ENCODE assay signal across 8 cellular contexts in the genomic region with DNA sequence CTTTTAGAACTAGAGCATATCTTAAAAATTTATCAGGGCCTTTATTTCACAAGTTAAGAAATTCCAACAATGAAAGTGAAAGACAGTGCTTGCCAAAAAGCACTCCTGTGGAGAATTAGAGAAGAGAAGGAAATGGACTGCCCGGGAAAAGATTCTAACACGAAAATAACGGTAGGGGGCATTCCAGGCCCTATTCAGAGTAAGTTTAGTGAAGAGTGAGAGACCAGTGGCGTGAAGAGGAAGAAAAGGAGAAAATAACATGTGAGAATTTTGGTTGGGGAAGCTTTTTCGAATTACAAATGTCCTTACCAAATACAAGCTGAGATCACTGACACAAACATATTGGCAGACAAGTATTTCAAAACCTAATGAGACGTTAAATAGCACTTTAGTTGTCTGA. TPM values are rescaled to one million over a fixed set of nuclear protein-coding genes. Genes with fewer than 3 reads are reported as not detected.
DNase-seq lines count a peak whose midpoint lies in the region; ATAC-seq and TF ChIP-seq lines count a peak whose summit lies in the region.

No MANE protein-coding gene starts in this region.

- H3K4me1 ChIP-seq in OCI-LY1 (ENCODE audit: insufficient read depth, low read length, severe bottlenecking) = no peaks in the 10 kb centered on the region

- no peak overlapping the region for H3K4me3 ChIP-seq in OCI-LY1 (ENCODE audit: low read depth, low read length, poor library complexity, severe bottlenecking)

- H3K9me3 ChIP-seq in OCI-LY1 (ENCODE audit: low read length) = no peaks in the 10 kb centered on the region

- H3K9ac ChIP-seq in OCI-LY1 (ENCODE audit: low read length) = no peak overlapping the region

- H4K20me1 ChIP-seq in OCI-LY1 (ENCODE audit: insufficient read depth, low read length) = no peaks in the 10 kb centered on the region

- no peaks in the 10 kb centered on the region for H3K79me2 ChIP-seq in OCI-LY1 (ENCODE audit: insufficient read depth, low read length)

- no peak overlapping the region for H3K4me2 ChIP-seq in OCI-LY1 (ENCODE audit: low read length)

- peak; percentile 40 for DNase-seq in ELF-1 (ENCODE audit: low read depth, low spot score)
- peak; percentile 38 for DNase-seq in fibroblast of gingiva (ENCODE audit: low read depth)
- DNase-seq in omental fat pad (ENCODE audit: low spot score) = no peak
- no peak for DNase-seq in DMS53 treated with DMSO at 0.1 percent for 48 hours (lab: John Stamatoyannopoulos, UW; ENCODE audit: unreplicated experiment)
- DNase-seq in NOMO-1 (lab: John Stamatoyannopoulos, UW; ENCODE audit: unreplicated experiment in 2 of 2) = no peak

- ATAC-seq in omental fat pad (ENCODE audit: low FRiP score) = peak; percentile 88
- ATAC-seq in GM18858 (IDR thresholded peaks at IDR 0.05; ENCODE audit: unreplicated experiment) = no peak
- ATAC-seq in HG02798 (IDR thresholded peaks at IDR 0.05; ENCODE audit: poor library complexity, unreplicated experiment) = no peak

- H2AFZ ChIP-seq in OCI-LY1 (ENCODE audit: low read length) = no peak overlapping the region

- no peaks in the 10 kb centered on the region for H3F3A ChIP-seq in OCI-LY1 (ENCODE audit: insufficient read depth, low read length)

- TF ChIP-seq CTCF in OCI-LY1 (IDR thresholded peaks at IDR 0.05; ENCODE audit: low read length) (peak; percentile 56), omental fat pad (IDR thresholded peaks at IDR 0.05) (no peak)

- H3K36me3 ChIP-seq in OCI-LY1 (ENCODE audit: insufficient read depth, low read length) = peaks cover 45% of the 10 kb centered on the region

- no peak overlapping the region for H3K27ac ChIP-seq in OCI-LY1 (ENCODE audit: low read depth, low read length, poor library complexity, severe bottlenecking)

- no peaks in the 10 kb centered on the region for H3K9me2 ChIP-seq in OCI-LY1 (ENCODE audit: low read depth, low read length)

- H3K27me3 ChIP-seq in OCI-LY1 (ENCODE audit: insufficient read depth, low read length) = no peaks in the 10 kb centered on the region

RNA-seq across cellular contexts. Expression of a gene that starts 38.4 kb away (rescaled TPM):
- total RNA-seq in omental fat pad = 10 to 100 TPM; 34.0 to 39.3 (median 36.5) TPM

Comparison
In these comparisons a context has a peak if more than half of its experiments do, and no peak if none do; other contexts are left out.
1. DNase-seq: peak in ELF-1 (single experiment) and fibroblast of gingiva (single experiment); none in omental fat pad (single experiment), DMS53 treated with DMSO at 0.1 percent for 48 hours (single experiment) and NOMO-1 (0 of 2).